13 cellular contexts compared by ENCODE assay signal in the genomic region with DNA sequence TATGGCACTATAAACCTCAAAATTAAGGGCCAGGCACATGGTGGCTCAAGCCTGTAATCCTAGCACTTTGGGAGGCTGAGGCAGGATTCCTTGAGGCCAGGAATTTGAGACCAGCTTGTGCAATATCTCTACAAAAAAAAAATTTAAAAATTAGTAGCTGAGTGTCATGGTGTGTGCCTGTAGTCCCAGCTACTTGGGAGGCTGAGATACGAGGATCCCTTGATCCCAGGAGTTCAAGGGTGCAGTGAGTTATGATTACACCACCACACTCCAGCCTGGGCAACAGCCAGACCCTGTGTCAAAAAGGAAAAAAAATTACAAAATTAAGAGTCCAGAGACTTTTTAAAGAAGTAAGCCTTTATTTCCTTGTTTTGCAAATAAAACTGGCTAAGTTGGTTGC. TPM values are rescaled to one million over a fixed set of nuclear protein-coding genes. Genes with fewer than 3 reads are reported as not detected.
A peak's percentile ranks its signal among the peaks of the same experiment; 100 is the strongest.
DNase-seq lines count a peak whose midpoint lies in the region; ATAC-seq, FAIRE-seq and TF ChIP-seq lines count a peak whose summit lies in the region.
"Had no signal": no experiment of that assay in that cellular context is flagged by ENCODE, and none has a peak within 500 bp of the region (broad histone marks: within the 10 kb centered on the region; RNA-seq: fewer than 3 reads in every experiment).

No MANE protein-coding gene starts in this region.

- H3K36me3 ChIP-seq in SK-N-MC (ENCODE audit: insufficient read depth, low read length) (peaks cover 56% of the 10 kb centered on the region), HAP-1 (replicated peaks) (peaks cover 62% of the 10 kb centered on the region)

- CTCF ChIA-PET in A549 (lab: Yijun Ruan, JAX) = interaction anchor here (1.2 to 18.1 kb wide), 3 partner anchors 28 to 70 kb away, joined by 4 to 308 read pairs (median 6); a partner anchor contains a TSS

- FAIRE-seq in A549 (lab: Jason Lieb, UNC) = no peak
- FAIRE-seq: TTC549 had no signal

- in situ Hi-C loops in HAP-1 (cut with MboI; ENCODE audit: low sequenced_read_pairs) = no loop called here

- H3K27me3 ChIP-seq in HAP-1 (ENCODE audit: low read depth) = no peaks in the 10 kb centered on the region
- H3K27me3 ChIP-seq: suprapubic skin had no signal

- DNase-seq in A549 (ENCODE audit: low read depth in 1 of 2, low spot score in 1 of 2) = no peak
- DNase-seq in ELR (ENCODE audit: low read depth) = peak; percentile 31
- DNase-seq in SK-N-MC (ENCODE audit: low read depth, low spot score) = no peak
- DNase-seq in fibroblast of gingiva (ENCODE audit: low read depth) = peak; percentile 68
- no peak for DNase-seq in HAP-1 (ENCODE audit: low spot score in 2 of 2)
- DNase-seq in Right ventricle myocardium superior = no peak
- DNase-seq in omental fat pad (ENCODE audit: low spot score) = no peak
- DNase-seq: COR-L47, dermis blood vessel endothelial cell, NCI-H1436 treated with DMSO at 0.1 percent for 48 hours had no signal

- no peak for TF ChIP-seq EP300 in A549 (IDR thresholded peaks at IDR 0.05)

- H3K4me1 ChIP-seq in A549 (peaks cover 54% of the 10 kb centered on the region), HAP-1 (peaks cover 30% of the 10 kb centered on the region)

- intact Hi-C loops in Right ventricle myocardium superior (cut with DNase I) = no loop called here

- H3K4me3 ChIP-seq in A549 (no peak overlapping the region), SK-N-MC (no peak overlapping the region), HAP-1 (no peak overlapping the region)
- H3K4me3 ChIP-seq: suprapubic skin had no signal

- ATAC-seq in A549 = no peak
- ATAC-seq in Right ventricle myocardium superior (ENCODE audit: poor library complexity) = no peak
- no peak for ATAC-seq in omental fat pad (ENCODE audit: low FRiP score)
- no peak for ATAC-seq in GM19324 (IDR thresholded peaks at IDR 0.05; ENCODE audit: low FRiP score, unreplicated experiment)

- H3K27ac ChIP-seq in A549 (no peak overlapping the region), SK-N-MC (peak overlapping the region; percentile 96)
- H3K27ac ChIP-seq: suprapubic skin had no signal

- no peak for TF ChIP-seq POLR2A in A549 (IDR thresholded peaks at IDR 0.05; ENCODE audit: low read length)

- POLR2A ChIA-PET in A549 (lab: Yijun Ruan, JAX) = no interaction called here

- no peak overlapping the region for H3K9ac ChIP-seq in SK-N-MC (ENCODE audit: insufficient read length)

- TF ChIP-seq CTCF in A549 (IDR thresholded peaks at IDR 0.05) (no peak), omental fat pad (IDR thresholded peaks at IDR 0.05) (no peak)

- H3K4me2 ChIP-seq in A549 = peak overlapping the region; percentile 99; the same call in 2 of the 3 replicates

- TF ChIP-seq RAD21 in A549 (conservative IDR thresholded peaks at IDR 0.05 in 1 of 2, IDR thresholded peaks at IDR 0.05 in 1 of 2) = no peak

- H3K9me3 ChIP-seq in A549 (no peaks in the 10 kb centered on the region), SK-N-MC (ENCODE audit: low read depth, low read length) (no peaks in the 10 kb centered on the region), HAP-1 (no peaks in the 10 kb centered on the region)
- H3K9me3 ChIP-seq: suprapubic skin had no signal

- WGBS in A549 (ENCODE audit: missing lambda C conversion rate) = 91% methylated on average over 1 of the region's 1 CpG

TF ChIP-seq in A549, 52 proteins besides CTCF, POLR2A, EP300 and RAD21:
- TF ChIP-seq NFE2L2 (conservative IDR thresholded peaks at IDR 0.05; ENCODE audit: low read length) = no peak
- TF ChIP-seq, protein P1, sequence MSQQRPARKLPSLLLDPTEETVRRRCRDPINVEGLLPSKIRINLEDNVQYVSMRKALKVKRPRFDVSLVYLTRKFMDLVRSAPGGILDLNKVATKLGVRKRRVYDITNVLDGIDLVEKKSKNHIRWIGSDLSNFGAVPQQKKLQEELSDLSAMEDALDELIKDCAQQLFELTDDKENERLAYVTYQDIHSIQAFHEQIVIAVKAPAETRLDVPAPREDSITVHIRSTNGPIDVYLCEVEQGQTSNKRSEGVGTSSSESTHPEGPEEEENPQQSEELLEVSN (IDR thresholded peaks at IDR 0.05; ENCODE audit: borderline replicate concordance, low read depth) = no peak
- no peak for TF ChIP-seq BHLHE40 (IDR thresholded peaks at IDR 0.05; ENCODE audit: low read depth, low read length)
- TF ChIP-seq SREBF2 (IDR thresholded peaks at IDR 0.05) = no peak
- TF ChIP-seq, protein P2, sequence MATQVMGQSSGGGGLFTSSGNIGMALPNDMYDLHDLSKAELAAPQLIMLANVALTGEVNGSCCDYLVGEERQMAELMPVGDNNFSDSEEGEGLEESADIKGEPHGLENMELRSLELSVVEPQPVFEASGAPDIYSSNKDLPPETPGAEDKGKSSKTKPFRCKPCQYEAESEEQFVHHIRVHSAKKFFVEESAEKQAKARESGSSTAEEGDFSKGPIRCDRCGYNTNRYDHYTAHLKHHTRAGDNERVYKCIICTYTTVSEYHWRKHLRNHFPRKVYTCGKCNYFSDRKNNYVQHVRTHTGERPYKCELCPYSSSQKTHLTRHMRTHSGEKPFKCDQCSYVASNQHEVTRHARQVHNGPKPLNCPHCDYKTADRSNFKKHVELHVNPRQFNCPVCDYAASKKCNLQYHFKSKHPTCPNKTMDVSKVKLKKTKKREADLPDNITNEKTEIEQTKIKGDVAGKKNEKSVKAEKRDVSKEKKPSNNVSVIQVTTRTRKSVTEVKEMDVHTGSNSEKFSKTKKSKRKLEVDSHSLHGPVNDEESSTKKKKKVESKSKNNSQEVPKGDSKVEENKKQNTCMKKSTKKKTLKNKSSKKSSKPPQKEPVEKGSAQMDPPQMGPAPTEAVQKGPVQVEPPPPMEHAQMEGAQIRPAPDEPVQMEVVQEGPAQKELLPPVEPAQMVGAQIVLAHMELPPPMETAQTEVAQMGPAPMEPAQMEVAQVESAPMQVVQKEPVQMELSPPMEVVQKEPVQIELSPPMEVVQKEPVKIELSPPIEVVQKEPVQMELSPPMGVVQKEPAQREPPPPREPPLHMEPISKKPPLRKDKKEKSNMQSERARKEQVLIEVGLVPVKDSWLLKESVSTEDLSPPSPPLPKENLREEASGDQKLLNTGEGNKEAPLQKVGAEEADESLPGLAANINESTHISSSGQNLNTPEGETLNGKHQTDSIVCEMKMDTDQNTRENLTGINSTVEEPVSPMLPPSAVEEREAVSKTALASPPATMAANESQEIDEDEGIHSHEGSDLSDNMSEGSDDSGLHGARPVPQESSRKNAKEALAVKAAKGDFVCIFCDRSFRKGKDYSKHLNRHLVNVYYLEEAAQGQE (IDR thresholded peaks at IDR 0.05) = no peak
- TF ChIP-seq, protein P3, sequence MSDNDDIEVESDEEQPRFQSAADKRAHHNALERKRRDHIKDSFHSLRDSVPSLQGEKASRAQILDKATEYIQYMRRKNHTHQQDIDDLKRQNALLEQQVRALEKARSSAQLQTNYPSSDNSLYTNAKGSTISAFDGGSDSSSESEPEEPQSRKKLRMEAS (IDR thresholded peaks at IDR 0.05) = 0 out of 2 replicates have a peak, but pooled peaks have one; percentile 7
- no peak for TF ChIP-seq CBX2 (IDR thresholded peaks at IDR 0.05; ENCODE audit: borderline replicate concordance, low read depth)

RNA-seq across cellular contexts. Expression of a gene that starts 1.8 kb away (rescaled TPM):
- 64.1 and 81.5 TPM in 2 replicates for polyA plus RNA-seq in A549 (2011; rRNA removed)
- 72.5 and 73.2 TPM in 2 replicates for polyA plus RNA-seq in A549 (2012; cell fraction: cytosol; rRNA removed)
- polyA plus RNA-seq in A549 (2012; cell fraction: nucleus; rRNA removed) = 193 and 238 TPM in 2 replicates
- 43.2 to 50.8 TPM (median 45.8 TPM) in 3 replicates for polyA plus RNA-seq in A549 (2017; fragmentation: RNase III; extraction: RNeasy Plus Mini Kit Qiagen cat#74134 plus additional on column Dnase treatment)
- polyA minus RNA-seq in A549 (2011; rRNA and poly(A)+ RNA removed) = 224 and 252 TPM in 2 replicates
- total RNA-seq in Right ventricle myocardium superior = 30.5 TPM
- 10 to 100 TPM; 52.5 to 99.4 (median 72.1) TPM for total RNA-seq in omental fat pad

RNA-seq across cellular contexts. Expression of a gene that starts 4.5 kb away (rescaled TPM):
- polyA plus RNA-seq in A549 (2011; rRNA removed) (5,441 and 7,182 TPM in 2 replicates), A549 (2017; fragmentation: RNase III; extraction: RNeasy Plus Mini Kit Qiagen cat#74134 plus additional on column Dnase treatment) (3,449 to 3,524 TPM (median 3,456 TPM) in 3 replicates)
- polyA plus RNA-seq in A549 (2012; cell fraction: cytosol; rRNA removed) = 7,109 and 7,241 TPM in 2 replicates
- 3,292 and 3,609 TPM in 2 replicates for polyA plus RNA-seq in A549 (2012; cell fraction: nucleus; rRNA removed)
- polyA minus RNA-seq in A549 (2011; rRNA and poly(A)+ RNA removed) = 4,371 and 5,632 TPM in 2 replicates
- total RNA-seq in Right ventricle myocardium superior (693 TPM), omental fat pad (1,000 to 10,000 TPM; 2,289 to 4,489 (median 2,885) TPM)

Comparison
In these comparisons a context has a peak if more than half of its experiments do, and no peak if none do; other contexts are left out.
1. DNase-seq: peak in ELR (single experiment) and fibroblast of gingiva (single experiment); none in A549 (0 of 2), SK-N-MC (single experiment), HAP-1 (0 of 2), Right ventricle myocardium superior (single experiment) and omental fat pad (single experiment).